Comparison of ENCODE assay signal across 11 cellular contexts in the genomic region with DNA sequence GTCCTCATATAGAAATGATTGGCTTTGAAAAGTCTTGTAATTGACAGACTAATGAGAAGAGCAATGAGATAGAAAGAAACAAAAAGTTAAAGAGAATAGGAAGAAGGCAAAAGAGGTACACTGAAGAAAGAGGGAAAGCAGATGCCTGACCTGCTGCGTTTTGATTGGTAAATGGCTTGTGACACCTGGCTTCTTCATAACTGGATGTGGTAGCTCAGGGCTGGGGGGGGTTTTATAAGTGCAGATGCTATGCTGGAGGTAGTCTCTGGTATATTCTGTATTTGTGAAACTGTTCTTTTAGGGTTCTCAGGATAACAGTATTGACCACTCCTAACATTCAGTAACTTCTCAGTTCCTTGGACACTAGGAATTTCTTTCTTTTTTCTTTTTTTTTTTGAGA. TPM values are rescaled to one million over a fixed set of nuclear protein-coding genes. Genes with fewer than 3 reads are reported as not detected.
DNase-seq lines count a peak whose midpoint lies in the region; ATAC-seq, FAIRE-seq and TF ChIP-seq lines count a peak whose summit lies in the region.
"Had no signal": no experiment of that assay in that cellular context is flagged by ENCODE, and none has a peak within 500 bp of the region (broad histone marks: within the 10 kb centered on the region; RNA-seq: fewer than 3 reads in every experiment).

No MANE protein-coding gene starts in this region.

- no peak for TF ChIP-seq CTCF in AG10803 (conservative IDR thresholded peaks at IDR 0.05; ENCODE audit: low read length)
- TF ChIP-seq CTCF in CD14-positive monocyte (IDR thresholded peaks at IDR 0.05) = no peak

- FAIRE-seq in GM19239 (lab: Jason Lieb, UNC) = peak; percentile 31

- DNase-seq in AG10803 (ENCODE audit: low read depth) (no peak), GM19239 (ENCODE audit: insufficient read length, low spot score) (no peak), naive B cell (no peak), CD14-positive monocyte (ENCODE audit: low spot score) (no peak), NCI-H446 (lab: John Stamatoyannopoulos, UW) (no peak)
- DNase-seq in activated naive CD8-positive, alpha-beta T cell treated with anti-CD3 and anti-CD28 coated beads, Interleukin-2, amount 50 U/mL, for 24 hours = no peak
- DNase-seq: activated CD4-positive, alpha-beta T cell treated with anti-CD3 and anti-CD28 coated beads for 1 hour; effector CD4-positive, alpha-beta T cell; NCI-H446 treated with DMSO at 0.1 percent for 48 hours had no signal

- intact Hi-C loops in CD14-positive monocyte (cut with micrococcal nuclease) = no loop called here

- H3K4me3 Mint-ChIP-seq in activated naive CD8-positive, alpha-beta T cell treated with anti-CD3 and anti-CD28 coated beads, Interleukin-2, amount 50 U/mL, for 24 hours = peak overlapping the region; percentile 87
- H3K4me3 Mint-ChIP-seq in naive B cell (peak overlapping the region; percentile 88 to 97 (median 94)), CD14-positive monocyte (peak overlapping the region in 1 of 2 donors; percentile 95)

- H3K27me3 Mint-ChIP-seq in activated naive CD8-positive, alpha-beta T cell treated with anti-CD3 and anti-CD28 coated beads, Interleukin-2, amount 50 U/mL, for 24 hours = peaks cover 12% of the 10 kb centered on the region
- H3K27me3 Mint-ChIP-seq in naive B cell (no peaks in the 10 kb centered on the region), CD14-positive monocyte (ENCODE audit: low read depth in 3 of 3) (peaks cover 45 to 66% (median 56%) of the 10 kb centered on the region in 3 donors)

- H3K27ac Mint-ChIP-seq in activated naive CD8-positive, alpha-beta T cell treated with anti-CD3 and anti-CD28 coated beads, Interleukin-2, amount 50 U/mL, for 24 hours = no peak overlapping the region
- H3K27ac Mint-ChIP-seq in naive B cell (peak overlapping the region in 2 of 6 donors; percentile 84 to 93), CD14-positive monocyte (no peak overlapping the region)

- peak overlapping the region; percentile 86; the same call in 1 of the 2 replicates for H3K4me3 ChIP-seq in AG10803 (ENCODE audit: low read length)

- no peaks in the 10 kb centered on the region for H3K9me3 Mint-ChIP-seq in activated naive CD8-positive, alpha-beta T cell treated with anti-CD3 and anti-CD28 coated beads, Interleukin-2, amount 50 U/mL, for 24 hours
- H3K9me3 Mint-ChIP-seq in naive B cell (no peaks in the 10 kb centered on the region), CD14-positive monocyte (peaks cover 0 to 1% (median 0%) of the 10 kb centered on the region in 7 donors)

- H3K4me1 Mint-ChIP-seq in activated naive CD8-positive, alpha-beta T cell treated with anti-CD3 and anti-CD28 coated beads, Interleukin-2, amount 50 U/mL, for 24 hours = peaks cover 41% of the 10 kb centered on the region
- H3K4me1 Mint-ChIP-seq in naive B cell (peaks cover 25 to 39% (median 35%) of the 10 kb centered on the region in 3 donors), CD14-positive monocyte (peaks cover 31% of the 10 kb centered on the region)

- no peaks in the 10 kb centered on the region for H3K36me3 Mint-ChIP-seq in activated naive CD8-positive, alpha-beta T cell treated with anti-CD3 and anti-CD28 coated beads, Interleukin-2, amount 50 U/mL, for 24 hours (ENCODE audit: low read depth)
- H3K36me3 Mint-ChIP-seq in naive B cell = no peaks in the 10 kb centered on the region
- no peaks in the 10 kb centered on the region for H3K36me3 Mint-ChIP-seq in CD14-positive monocyte

- no peak for ATAC-seq in activated naive CD8-positive, alpha-beta T cell treated with anti-CD3 and anti-CD28 coated beads, Interleukin-2, amount 50 U/mL, for 24 hours
- no peak for ATAC-seq in naive B cell (ENCODE audit: low read depth in 2 of 2)
- ATAC-seq in GM21717 (IDR thresholded peaks at IDR 0.05; ENCODE audit: unreplicated experiment) = no peak
- ATAC-seq in GM18520 (IDR thresholded peaks at IDR 0.05; ENCODE audit: unreplicated experiment) = no peak

RNA-seq across cellular contexts. Expression of a gene that starts 1.4 kb away (rescaled TPM):
- polyA plus RNA-seq in naive B cell (ENCODE audit: low read depth in 6 of 6) (1 to 10 TPM in 3 of 6 donors, under 1 TPM in 3; 0.28 to 1.9 (median 0.91) TPM), CD14-positive monocyte (not detected)

RNA-seq across cellular contexts. Expression of a gene that starts 28.1 kb away (rescaled TPM):
- polyA plus RNA-seq in naive B cell (ENCODE audit: low read depth in 6 of 6) (10 to 100 TPM; 13.1 to 32.8 (median 22.3) TPM), CD14-positive monocyte (10 to 100 TPM; 15.9 to 22.0 TPM)

RNA-seq across cellular contexts. Expression of a gene that starts 28.2 kb away (rescaled TPM):
- 1 to 10 TPM in 5 of 6 donors, under 1 TPM in 1; 0.06 to 8.1 (median 7.0) TPM for polyA plus RNA-seq in naive B cell (ENCODE audit: low read depth in 6 of 6)
- polyA plus RNA-seq in CD14-positive monocyte = 10 to 100 TPM in 1 of 2 donors, 1 to 10 TPM in 1; 7.8 to 11.2 TPM
